19 cellular contexts compared by ENCODE assay signal in genomic region chr13:40502236-40502635, GRCh38.
A peak's percentile ranks its signal among the peaks of the same experiment; 100 is the strongest.
DNase-seq lines count a peak whose midpoint lies in the region; ATAC-seq, FAIRE-seq and TF ChIP-seq lines count a peak whose summit lies in the region.
"Had no signal": no experiment of that assay in that cellular context is flagged by ENCODE, and none has a peak within 500 bp of the region (broad histone marks: within the 10 kb centered on the region; RNA-seq: fewer than 3 reads in every experiment).

No MANE protein-coding gene starts in this region.

- no peak overlapping the region for H2AFZ ChIP-seq in astrocyte (ENCODE audit: low read depth, low read length)
- H2AFZ ChIP-seq: GM23338 had no signal

- 49 to 62% (median 50%) methylated on average over 3 of the region's 3 CpGs for WGBS in psoas muscle, 3 donors

- ATAC-seq in psoas muscle, result peak; percentile 63 to 91 (median 86)
- ATAC-seq in HG02852 (IDR thresholded peaks at IDR 0.05; ENCODE audit: unreplicated experiment), result no peak
- ATAC-seq: GM23338 had no signal

- H3K9me3 Mint-ChIP-seq in astrocyte (ENCODE audit: unreplicated experiment), result no peaks in the 10 kb centered on the region
- H3K9me3 Mint-ChIP-seq: CD4-positive, alpha-beta T cell; GM23338 had no signal

- H3K27me3 ChIP-seq in astrocyte (ENCODE audit: insufficient read depth, low read length) (no peaks in the 10 kb centered on the region), psoas muscle (ENCODE audit: insufficient read depth in 3 of 3, low read length in 2 of 3) (no peaks in the 10 kb centered on the region)

- H3K27me3 Mint-ChIP-seq in astrocyte (ENCODE audit: low read depth, unreplicated experiment), result no peaks in the 10 kb centered on the region
- H3K27me3 Mint-ChIP-seq: B cell; CD4-positive, alpha-beta T cell had no signal

- H3K4me1 Mint-ChIP-seq in astrocyte (ENCODE audit: low read depth, unreplicated experiment), result peaks cover 29% of the 10 kb centered on the region

- H3K9me3 ChIP-seq in astrocyte (ENCODE audit: insufficient read depth, low read depth, low read length), result no peaks in the 10 kb centered on the region
- no peaks in the 10 kb centered on the region for H3K9me3 ChIP-seq in psoas muscle

- H3K36me3 ChIP-seq in astrocyte (ENCODE audit: insufficient read depth, low read length) (no peaks in the 10 kb centered on the region), psoas muscle (ENCODE audit: insufficient read depth in 1 of 2, low read depth in 1 of 2) (no peaks in the 10 kb centered on the region)

- no peaks in the 10 kb centered on the region for H4K20me1 ChIP-seq in astrocyte (ENCODE audit: insufficient read depth, low read length)

- no peak overlapping the region for H3K4me3 Mint-ChIP-seq in astrocyte (ENCODE audit: unreplicated experiment)
- H3K4me3 Mint-ChIP-seq: B cell; CD4-positive, alpha-beta T cell; GM23338 had no signal

- H3K27ac Mint-ChIP-seq in astrocyte (ENCODE audit: unreplicated experiment), result no peak overlapping the region
- H3K27ac Mint-ChIP-seq: B cell; CD4-positive, alpha-beta T cell; GM23338 had no signal

- H3K4me3 ChIP-seq in astrocyte (ENCODE audit: insufficient read depth, low read depth, low read length) (no peak overlapping the region), fibroblast of mammary gland (ENCODE audit: control insufficient read depth, low read depth, low read length) (no peak overlapping the region), psoas muscle (no peak overlapping the region)
- H3K4me3 ChIP-seq: GM23338 had no signal

- H3K4me1 ChIP-seq in astrocyte (ENCODE audit: insufficient read depth, low read length) (peaks cover 19% of the 10 kb centered on the region), psoas muscle (no peaks in the 10 kb centered on the region)

- TF ChIP-seq CTCF in astrocyte (IDR thresholded peaks at IDR 0.05; ENCODE audit: insufficient read depth, low read depth, low read length), result no peak
- no peak for TF ChIP-seq CTCF in fibroblast of mammary gland (conservative IDR thresholded peaks at IDR 0.05; ENCODE audit: control insufficient read depth, insufficient read depth, low read depth, low read length)
- TF ChIP-seq CTCF in psoas muscle (IDR thresholded peaks at IDR 0.05), result no peak

- no peak overlapping the region for H3K4me2 ChIP-seq in astrocyte (ENCODE audit: low read length)
- H3K4me2 ChIP-seq: GM23338 had no signal

- H3K27ac ChIP-seq in astrocyte (ENCODE audit: low read depth, low read length), result no peak overlapping the region
- H3K27ac ChIP-seq in psoas muscle, result no peak overlapping the region

- DNase-seq in NCI-H82 treated with DMSO at 0.1 percent for 48 hours (lab: John Stamatoyannopoulos, UW; ENCODE audit: unreplicated experiment) (peak; percentile 25), astrocyte (ENCODE audit: low read depth) (peak; percentile 53), fibroblast of mammary gland (ENCODE audit: low read depth) (peak; percentile 77), psoas muscle (no peak), COLO668 (lab: John Stamatoyannopoulos, UW; ENCODE audit: unreplicated experiment) (no peak), UCSD-AML1 (lab: John Stamatoyannopoulos, UW; ENCODE audit: unreplicated experiment) (no peak)
- DNase-seq: CD4-positive, alpha-beta T cell; DMS79 treated with DMSO at 0.1 percent for 48 hours; KBM-7; NCI-H1092 treated with DMSO at 0.1 percent for 48 hours; NCI-H1694; NCI-H2107; NCI-H774; SIG-M5 had no signal

- no peak for FAIRE-seq in astrocyte (lab: Jason Lieb, UNC)
- FAIRE-seq: G401.6, GM12891 had no signal

- H3K79me2 ChIP-seq in astrocyte (ENCODE audit: insufficient read depth, low read length), result no peaks in the 10 kb centered on the region

- intact Hi-C loops in psoas muscle (cut with DNase I), result no loop called here

- no peak overlapping the region for H3K9ac ChIP-seq in astrocyte (ENCODE audit: low read length)

- H3K36me3 Mint-ChIP-seq in astrocyte (ENCODE audit: low read depth, unreplicated experiment), result no peaks in the 10 kb centered on the region

Comparison
In these comparisons a context has a peak if more than half of its experiments do, and no peak if none do; other contexts are left out.
1. DNase-seq: peak in NCI-H82 treated with DMSO at 0.1 percent for 48 hours (single experiment), astrocyte (single experiment) and fibroblast of mammary gland (single experiment); none in psoas muscle (0 of 2), COLO668 (single experiment) and UCSD-AML1 (single experiment).